ENCODE assay signal across 10 cellular contexts in genomic region chr7:46776790-46777189, GRCh38.
A peak's percentile ranks its signal among the peaks of the same experiment; 100 is the strongest.
DNase-seq lines count a peak whose midpoint lies in the region; ATAC-seq and TF ChIP-seq lines count a peak whose summit lies in the region.
"Had no signal": no experiment of that assay in that cellular context is flagged by ENCODE, and none has a peak within 500 bp of the region (broad histone marks: within the 10 kb centered on the region; RNA-seq: fewer than 3 reads in every experiment).

No MANE protein-coding gene starts in this region.

- intact Hi-C loops in heart left ventricle (cut with DNase I), result loop anchor here (2.0 to 10.0 kb wide), 8 partner anchors 158 to 854 kb away; partner anchors contain the start of gene IGFBP3 (in 2 of the 10)
- intact Hi-C loops in right cardiac atrium (cut with DNase I), result no loop called here
- intact Hi-C loops in PC-9 (cut with micrococcal nuclease; ENCODE audit: unreplicated experiment), result no loop called here

- no peak for ATAC-seq in heart left ventricle
- no peak for ATAC-seq in right cardiac atrium
- ATAC-seq in HG02763 (IDR thresholded peaks at IDR 0.05; ENCODE audit: unreplicated experiment), result no peak

- H3K79me2 ChIP-seq in PC-9 (ENCODE audit: low read depth) (no peaks in the 10 kb centered on the region), fibroblast of lung (ENCODE audit: control insufficient read depth, insufficient read depth, low read length) (no peaks in the 10 kb centered on the region)

- POLR2A ChIA-PET in PC-9 (lab: Charles Lee; ENCODE audit: unreplicated experiment), result no interaction called here

- H3K9me3 Mint-ChIP-seq in type B pancreatic cell, result peaks cover 20% of the 10 kb centered on the region

- H4K20me1 ChIP-seq in PC-9 (ENCODE audit: insufficient read depth) (no peaks in the 10 kb centered on the region), fibroblast of lung (ENCODE audit: control insufficient read depth, extremely low read depth, insufficient read depth, low read length) (no peaks in the 10 kb centered on the region)

- BruUV-seq in PC-9 (replicated peaks; lab: Mats Ljungman, UMichigan), result no TSS peak

- no peaks in the 10 kb centered on the region for H3K27me3 Mint-ChIP-seq in type B pancreatic cell

- no peaks in the 10 kb centered on the region for H3K36me3 Mint-ChIP-seq in type B pancreatic cell

- H3K27me3 ChIP-seq in heart left ventricle (no peaks in the 10 kb centered on the region), right cardiac atrium (ENCODE audit: control insufficient read depth, insufficient read depth) (no peaks in the 10 kb centered on the region), PC-9 (ENCODE audit: insufficient read depth, low read depth) (no peaks in the 10 kb centered on the region), fibroblast of lung (ENCODE audit: control insufficient read depth, insufficient read depth, low read length) (no peaks in the 10 kb centered on the region)

- no peaks in the 10 kb centered on the region for H3F3A ChIP-seq in PC-9 (ENCODE audit: insufficient read depth, low read depth)

- H3K9me2 ChIP-seq in PC-9 (ENCODE audit: insufficient read depth), result no peaks in the 10 kb centered on the region

- WGBS in heart left ventricle, 4 donors, result 4 to 10% (median 7%) methylated on average over 1 of the region's 1 CpG
- WGBS in right cardiac atrium, result 5% methylated on average over 1 of the region's 1 CpG

- H3K9me3 ChIP-seq in heart left ventricle (peaks cover 0 to 10% (median 2%) of the 10 kb centered on the region in 12 donors), right cardiac atrium (ENCODE audit: control insufficient read depth, low read length) (no peaks in the 10 kb centered on the region), PC-9 (ENCODE audit: insufficient read depth, low read depth) (peaks cover 12% of the 10 kb centered on the region; the same call in 1 of the 2 replicates), fibroblast of lung (ENCODE audit: control insufficient read depth, insufficient read depth, low read depth, low read length) (no peaks in the 10 kb centered on the region)

- H3K4me1 ChIP-seq in heart left ventricle, result peaks cover 0 to 31% (median 15%) of the 10 kb centered on the region in 12 donors
- no peaks in the 10 kb centered on the region for H3K4me1 ChIP-seq in right cardiac atrium (ENCODE audit: control insufficient read depth, insufficient read depth, low read length)
- H3K4me1 ChIP-seq in PC-9 (replicated peaks; ENCODE audit: insufficient read depth), result no peaks in the 10 kb centered on the region
- H3K4me1 ChIP-seq in fibroblast of lung (ENCODE audit: control insufficient read depth, extremely low read depth, insufficient read depth, low read length), result no peaks in the 10 kb centered on the region

- no peak overlapping the region for H3K27ac Mint-ChIP-seq in type B pancreatic cell

- H3K9ac ChIP-seq in fibroblast of lung (ENCODE audit: insufficient read depth, low read length), result no peak overlapping the region

- no peak overlapping the region for H3K27ac ChIP-seq in heart left ventricle
- no peak overlapping the region for H3K27ac ChIP-seq in right cardiac atrium (ENCODE audit: low read length)
- H3K27ac ChIP-seq in PC-9, result no peak overlapping the region
- H3K27ac ChIP-seq in fibroblast of lung (ENCODE audit: insufficient read depth, low read length), result no peak overlapping the region

- H3K4me2 ChIP-seq in PC-9 (no peak overlapping the region), fibroblast of lung (ENCODE audit: extremely low read depth, insufficient read depth, low read length) (no peak overlapping the region)

- no peak overlapping the region for H3K4me3 Mint-ChIP-seq in type B pancreatic cell

- peak in 11 of 12 donors; percentile 27 to 63 (median 52) for TF ChIP-seq CTCF in heart left ventricle (IDR thresholded peaks at IDR 0.05)
- TF ChIP-seq CTCF in PC-9 (conservative IDR thresholded peaks at IDR 0.05), result peak; percentile 58
- peak; percentile 46 to 53 for TF ChIP-seq CTCF in fibroblast of lung (conservative IDR thresholded peaks at IDR 0.05 in 1 of 2, IDR thresholded peaks at IDR 0.05 in 1 of 2; ENCODE audit: low read depth in 1 of 2, low read length in 2 of 2)
- TF ChIP-seq CTCF in type B pancreatic cell (conservative IDR thresholded peaks at IDR 0.05), result peak; percentile 62

- H3K36me3 ChIP-seq in heart left ventricle (no peaks in the 10 kb centered on the region), PC-9 (ENCODE audit: low read depth) (no peaks in the 10 kb centered on the region), fibroblast of lung (ENCODE audit: control insufficient read depth, insufficient read depth, low read length) (no peaks in the 10 kb centered on the region)

- no peaks in the 10 kb centered on the region for H3K4me1 Mint-ChIP-seq in type B pancreatic cell (ENCODE audit: unreplicated experiment)

- TF ChIP-seq POLR2A in heart left ventricle (IDR thresholded peaks at IDR 0.05), result no peak

- H3K4me3 ChIP-seq in heart left ventricle, result no peak overlapping the region
- no peak overlapping the region for H3K4me3 ChIP-seq in right cardiac atrium (ENCODE audit: low read length)
- no peak overlapping the region for H3K4me3 ChIP-seq in PC-9
- H3K4me3 ChIP-seq in fibroblast of lung (replicated peaks in 1 of 4; ENCODE audit: control extremely low read depth in 1 of 4, insufficient read depth in 1 of 4, low read depth in 3 of 4, low read length in 4 of 4), result no peak overlapping the region

- no peak overlapping the region for H2AFZ ChIP-seq in PC-9
- H2AFZ ChIP-seq in fibroblast of lung (ENCODE audit: low read length), result no peak overlapping the region

- no peak for DNase-seq in heart left ventricle
- no peak for DNase-seq in right cardiac atrium
- no peak for DNase-seq in PC-9
- DNase-seq in fibroblast of lung (ENCODE audit: low read depth in 2 of 2), result peak; percentile 18 to 52
- no peak for DNase-seq in type B pancreatic cell (ENCODE audit: extremely low spot score, unreplicated experiment)
- DNase-seq in NCI-H2029 treated with DMSO at 0.1 percent for 48 hours (lab: John Stamatoyannopoulos, UW), result no peak
- DNase-seq in stimulated activated CD4-positive, alpha-beta T cell treated with anti-CD3 and anti-CD28 coated beads, Interleukin-4, amount 100 ng/mL, for 4 hours, result no peak
- DNase-seq: DMS79, NCI-H146 had no signal

- CTCF ChIA-PET in PC-9 (lab: Charles Lee), result no interaction called here

Comparison
In these comparisons a context has a peak if more than half of its experiments do, and no peak if none do; other contexts are left out.
1. intact Hi-C loops: an anchor here in heart left ventricle (2.0 to 10.0 kb wide); none called in right cardiac atrium and PC-9.
2. DNase-seq: peak in fibroblast of lung (2 of 2); none in heart left ventricle (0 of 5), right cardiac atrium (0 of 3), PC-9 (0 of 2), type B pancreatic cell (single experiment), NCI-H2029 treated with DMSO at 0.1 percent for 48 hours (single experiment) and stimulated activated CD4-positive, alpha-beta T cell treated with anti-CD3 and anti-CD28 coated beads, Interleukin-4, amount 100 ng/mL, for 4 hours (0 of 2).
3. Peak in every context shown above with its lines, with median percentiles within 50 percentile points of each other: CTCF ChIP-seq.